Comparison of ENCODE assay signal across 1 cellular context in the genomic region with DNA sequence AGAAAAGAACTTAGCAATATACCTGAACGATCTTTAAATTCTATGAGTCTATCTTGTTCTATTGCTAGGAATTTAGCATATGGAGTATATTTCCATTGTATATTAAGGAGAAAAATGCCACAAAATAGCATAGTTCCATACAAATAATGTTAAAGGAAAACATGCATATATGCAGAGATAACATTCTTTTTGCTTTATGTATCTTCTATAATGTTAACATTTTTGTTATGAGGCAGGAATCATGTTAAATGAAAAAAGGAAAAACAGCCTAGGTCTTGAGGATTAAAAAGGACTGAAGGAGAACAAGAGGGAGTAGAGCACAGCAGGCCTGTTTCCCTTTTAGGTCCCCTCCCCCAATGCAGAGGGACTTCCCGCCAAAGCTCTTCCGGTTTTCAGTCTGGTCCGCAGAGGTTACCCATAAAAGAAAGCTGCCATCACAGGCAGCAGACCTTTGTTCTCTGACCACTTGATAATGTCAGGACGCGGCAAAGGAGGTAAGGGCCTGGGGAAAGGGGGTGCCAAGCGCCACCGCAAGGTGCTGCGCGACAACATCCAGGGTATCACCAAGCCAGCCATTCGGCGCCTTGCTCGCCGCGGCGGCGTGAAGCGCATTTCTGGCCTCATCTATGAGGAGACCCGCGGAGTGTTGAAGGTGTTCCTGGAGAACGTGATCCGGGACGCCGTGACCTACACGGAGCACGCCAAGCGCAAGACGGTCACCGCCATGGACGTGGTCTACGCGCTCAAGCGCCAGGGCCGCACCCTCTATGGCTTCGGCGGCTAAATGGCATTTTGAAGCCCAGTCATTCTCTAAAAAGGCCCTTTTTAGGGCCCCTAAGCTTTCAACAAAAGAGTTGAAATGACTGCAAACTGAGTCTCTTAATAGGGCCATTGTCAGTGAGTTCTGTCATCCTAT.
TF ChIP-seq lines count a peak whose summit lies in the region.

No MANE protein-coding gene starts in this region.

TF ChIP-seq in K562, 482 proteins besides CTCF, POLR2A, EP300 and RAD21 (continued from another document and continues in another):
- TF ChIP-seq NR3C1 (CRISPR knock-in tag; IDR thresholded peaks at IDR 0.05) (no peak), HCFC1 (IDR thresholded peaks at IDR 0.05; ENCODE audit: low read depth, low read length) (peak; percentile 53; the same call in 1 of the 2 replicates), C11orf30 (IDR thresholded peaks at IDR 0.05; ENCODE audit: low read depth) (no peak), PURB (CRISPR knock-in tag; IDR thresholded peaks at IDR 0.05; ENCODE audit: low read depth) (no peak), ZNF766 (CRISPR knock-in tag; conservative IDR thresholded peaks at IDR 0.05) (peak; percentile 71; the same call in 1 of the 2 replicates), NR0B1 (IDR thresholded peaks at IDR 0.05; ENCODE audit: partially characterized antibody) (no peak), SMAD3 (CRISPR knock-in tag; conservative IDR thresholded peaks at IDR 0.05) (peak; percentile 28; the same call in 1 of the 2 replicates), DMBX1 (CRISPR knock-in tag; IDR thresholded peaks at IDR 0.05; ENCODE audit: borderline replicate concordance) (peak; percentile 62; the same call in 1 of the 2 replicates), XRCC3 (IDR thresholded peaks at IDR 0.05) (no peak; the same call in 1 of the 2 replicates), ZZZ3 (IDR thresholded peaks at IDR 0.05) (0 out of 2 replicates have a peak, but pooled peaks have one; percentile 53), TCFL5 (CRISPR knock-in tag; conservative IDR thresholded peaks at IDR 0.05) (no peak), SMARCA4 (IDR thresholded peaks at IDR 0.05) (no peak), FOXJ3 (CRISPR knock-in tag; IDR thresholded peaks at IDR 0.05) (no peak), KAT7 (CRISPR knock-in tag; IDR thresholded peaks at IDR 0.05; ENCODE audit: borderline replicate concordance) (0 out of 2 replicates have a peak, but pooled peaks have one; percentile 23), THRB (CRISPR knock-in tag; conservative IDR thresholded peaks at IDR 0.05) (no peak), KDM5B (IDR thresholded peaks at IDR 0.05; ENCODE audit: insufficient replicate concordance, low read depth, low read length) (peak; percentile 98), GTF2F1 (IDR thresholded peaks at IDR 0.05; ENCODE audit: low read depth, low read length) (peak; percentile 95), SLC30A9 (CRISPR knock-in tag; IDR thresholded peaks at IDR 0.05) (no peak), ARHGAP35 (IDR thresholded peaks at IDR 0.05; ENCODE audit: partially characterized antibody) (no peak), VEZF1 (CRISPR knock-in tag; IDR thresholded peaks at IDR 0.05) (peak; percentile 40), TAF9B (IDR thresholded peaks at IDR 0.05; ENCODE audit: partially characterized antibody) (peak; percentile 63), COPS2 (conservative IDR thresholded peaks at IDR 0.05) (no peak), ZNF57 (CRISPR knock-in tag; IDR thresholded peaks at IDR 0.05) (no peak; the same call in 1 of the 2 replicates), NFXL1 (CRISPR knock-in tag; IDR thresholded peaks at IDR 0.05) (no peak), PYGO2 (tag; IDR thresholded peaks at IDR 0.05) (peak; percentile 69), ID3 (CRISPR knock-in tag; IDR thresholded peaks at IDR 0.05) (no peak), ID3 (tag; IDR thresholded peaks at IDR 0.05) (peak; percentile 83; the same call in 1 of the 2 replicates), PML (IDR thresholded peaks at IDR 0.05; ENCODE audit: low read length) (peak; percentile 90; the same call in 1 of the 2 replicates), ELK1 (CRISPR knock-in tag; IDR thresholded peaks at IDR 0.05) (no peak), BRD9 (IDR thresholded peaks at IDR 0.05; ENCODE audit: low read depth, partially characterized antibody) (peak; percentile 78), IFI16 (CRISPR knock-in tag; IDR thresholded peaks at IDR 0.05) (peak; percentile 18; the same call in 1 of the 2 replicates), MEF2A (IDR thresholded peaks at IDR 0.05; ENCODE audit: control insufficient read depth, low read depth, low read length) (peak; percentile 64; the same call in 1 of the 2 replicates), ZFPM2 (CRISPR knock-in tag; IDR thresholded peaks at IDR 0.05) (no peak), E2F5 (CRISPR knock-in tag; IDR thresholded peaks at IDR 0.05) (peak; percentile 85), MYBL2 (IDR thresholded peaks at IDR 0.05; ENCODE audit: low read depth) (no peak; the same call in 1 of the 2 replicates), MYBL2 (CRISPR knock-in tag; IDR thresholded peaks at IDR 0.05; ENCODE audit: borderline replicate concordance) (no peak), SMARCC2 (IDR thresholded peaks at IDR 0.05; ENCODE audit: low read depth) (no peak), NFYB (IDR thresholded peaks at IDR 0.05; ENCODE audit: extremely low read depth, insufficient read length) (no peak), WHSC1 (IDR thresholded peaks at IDR 0.05; ENCODE audit: low read length) (no peak), E2F3 (CRISPR knock-in tag; IDR thresholded peaks at IDR 0.05) (peak; percentile 100), ZFP36 (IDR thresholded peaks at IDR 0.05; ENCODE audit: low read depth, low read length, partially characterized antibody) (peak; percentile 52), SREBF2 (CRISPR knock-in tag; IDR thresholded peaks at IDR 0.05) (no peak), XRCC4 (IDR thresholded peaks at IDR 0.05; ENCODE audit: extremely low read depth, insufficient read depth, insufficient read length) (no peak), ZNF274 (IDR thresholded peaks at IDR 0.05; ENCODE audit: borderline replicate concordance, low read depth, low read length) (0 out of 2 replicates have a peak, but pooled peaks have one; percentile 34), RBM39 (optimal IDR thresholded peaks at IDR 0.05; ENCODE audit: low read depth, low read length) (peak; percentile 97), POLR3A (IDR thresholded peaks at IDR 0.05; ENCODE audit: borderline replicate concordance, extremely low read depth, insufficient read depth, insufficient read length) (no peak)
- TF ChIP-seq, protein P1, sequence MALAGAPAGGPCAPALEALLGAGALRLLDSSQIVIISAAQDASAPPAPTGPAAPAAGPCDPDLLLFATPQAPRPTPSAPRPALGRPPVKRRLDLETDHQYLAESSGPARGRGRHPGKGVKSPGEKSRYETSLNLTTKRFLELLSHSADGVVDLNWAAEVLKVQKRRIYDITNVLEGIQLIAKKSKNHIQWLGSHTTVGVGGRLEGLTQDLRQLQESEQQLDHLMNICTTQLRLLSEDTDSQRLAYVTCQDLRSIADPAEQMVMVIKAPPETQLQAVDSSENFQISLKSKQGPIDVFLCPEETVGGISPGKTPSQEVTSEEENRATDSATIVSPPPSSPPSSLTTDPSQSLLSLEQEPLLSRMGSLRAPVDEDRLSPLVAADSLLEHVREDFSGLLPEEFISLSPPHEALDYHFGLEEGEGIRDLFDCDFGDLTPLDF (CRISPR knock-in tag; IDR thresholded peaks at IDR 0.05): peak; percentile 98
- TF ChIP-seq, protein P2, sequence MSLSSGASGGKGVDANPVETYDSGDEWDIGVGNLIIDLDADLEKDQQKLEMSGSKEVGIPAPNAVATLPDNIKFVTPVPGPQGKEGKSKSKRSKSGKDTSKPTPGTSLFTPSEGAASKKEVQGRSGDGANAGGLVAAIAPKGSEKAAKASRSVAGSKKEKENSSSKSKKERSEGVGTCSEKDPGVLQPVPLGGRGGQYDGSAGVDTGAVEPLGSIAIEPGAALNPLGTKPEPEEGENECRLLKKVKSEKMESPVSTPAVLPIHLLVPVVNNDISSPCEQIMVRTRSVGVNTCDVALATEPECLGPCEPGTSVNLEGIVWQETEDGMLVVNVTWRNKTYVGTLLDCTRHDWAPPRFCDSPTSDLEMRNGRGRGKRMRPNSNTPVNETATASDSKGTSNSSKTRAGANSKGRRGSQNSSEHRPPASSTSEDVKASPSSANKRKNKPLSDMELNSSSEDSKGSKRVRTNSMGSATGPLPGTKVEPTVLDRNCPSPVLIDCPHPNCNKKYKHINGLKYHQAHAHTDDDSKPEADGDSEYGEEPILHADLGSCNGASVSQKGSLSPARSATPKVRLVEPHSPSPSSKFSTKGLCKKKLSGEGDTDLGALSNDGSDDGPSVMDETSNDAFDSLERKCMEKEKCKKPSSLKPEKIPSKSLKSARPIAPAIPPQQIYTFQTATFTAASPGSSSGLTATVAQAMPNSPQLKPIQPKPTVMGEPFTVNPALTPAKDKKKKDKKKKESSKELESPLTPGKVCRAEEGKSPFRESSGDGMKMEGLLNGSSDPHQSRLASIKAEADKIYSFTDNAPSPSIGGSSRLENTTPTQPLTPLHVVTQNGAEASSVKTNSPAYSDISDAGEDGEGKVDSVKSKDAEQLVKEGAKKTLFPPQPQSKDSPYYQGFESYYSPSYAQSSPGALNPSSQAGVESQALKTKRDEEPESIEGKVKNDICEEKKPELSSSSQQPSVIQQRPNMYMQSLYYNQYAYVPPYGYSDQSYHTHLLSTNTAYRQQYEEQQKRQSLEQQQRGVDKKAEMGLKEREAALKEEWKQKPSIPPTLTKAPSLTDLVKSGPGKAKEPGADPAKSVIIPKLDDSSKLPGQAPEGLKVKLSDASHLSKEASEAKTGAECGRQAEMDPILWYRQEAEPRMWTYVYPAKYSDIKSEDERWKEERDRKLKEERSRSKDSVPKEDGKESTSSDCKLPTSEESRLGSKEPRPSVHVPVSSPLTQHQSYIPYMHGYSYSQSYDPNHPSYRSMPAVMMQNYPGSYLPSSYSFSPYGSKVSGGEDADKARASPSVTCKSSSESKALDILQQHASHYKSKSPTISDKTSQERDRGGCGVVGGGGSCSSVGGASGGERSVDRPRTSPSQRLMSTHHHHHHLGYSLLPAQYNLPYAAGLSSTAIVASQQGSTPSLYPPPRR (CRISPR knock-in tag; IDR thresholded peaks at IDR 0.05; ENCODE audit: borderline replicate concordance): no peak
- TF ChIP-seq, protein P3, sequence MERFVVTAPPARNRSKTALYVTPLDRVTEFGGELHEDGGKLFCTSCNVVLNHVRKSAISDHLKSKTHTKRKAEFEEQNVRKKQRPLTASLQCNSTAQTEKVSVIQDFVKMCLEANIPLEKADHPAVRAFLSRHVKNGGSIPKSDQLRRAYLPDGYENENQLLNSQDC (CRISPR knock-in tag; IDR thresholded peaks at IDR 0.05): peak; percentile 88
